26 cellular contexts compared by ENCODE assay signal in genomic region chr2:101399001-101399794, GRCh38. TPM values are rescaled to one million over a fixed set of nuclear protein-coding genes. Genes with fewer than 3 reads are reported as not detected.
DNase-seq lines count a peak whose midpoint lies in the region; ATAC-seq and TF ChIP-seq lines count a peak whose summit lies in the region.
"Had no signal": no experiment of that assay in that cellular context is flagged by ENCODE, and none has a peak within 500 bp of the region (broad histone marks: within the 10 kb centered on the region; RNA-seq: fewer than 3 reads in every experiment).

No MANE protein-coding gene starts in this region.

- H3K36me3 ChIP-seq in RWPE2 (ENCODE audit: low read depth) (no peaks in the 10 kb centered on the region), upper lobe of right lung (no peaks in the 10 kb centered on the region)
- H3K36me3 ChIP-seq: adrenal gland, right atrium auricular region, spleen, upper lobe of left lung had no signal

- H3K4me1 Mint-ChIP-seq in memory B cell = peaks cover 39% of the 10 kb centered on the region

- H3K4me1 ChIP-seq in RWPE2 (ENCODE audit: insufficient read depth, poor library complexity, severe bottlenecking) (peaks cover 32% of the 10 kb centered on the region), upper lobe of right lung (no peaks in the 10 kb centered on the region)
- H3K4me1 ChIP-seq: adrenal gland, body of pancreas, parathyroid adenoma, right atrium auricular region, upper lobe of left lung had no signal

- H3K27me3 ChIP-seq in RWPE2 (ENCODE audit: insufficient read depth, poor library complexity, severe bottlenecking) (no peaks in the 10 kb centered on the region), upper lobe of right lung (peaks cover 13% of the 10 kb centered on the region)
- H3K27me3 ChIP-seq: adrenal gland, body of pancreas, right atrium auricular region, upper lobe of left lung had no signal

- no peak overlapping the region for H3K4me3 Mint-ChIP-seq in memory B cell
- H3K4me3 Mint-ChIP-seq: T-helper 2 cell treated with Interferon-gamma antibody and Interleukin-4, amounts not matched to agents 5 μg/mL and 100 μg/mL, for 36 hours had no signal

- H3K4me3 ChIP-seq in RWPE2 (ENCODE audit: severe bottlenecking) = no peak overlapping the region
- no peak overlapping the region for H3K4me3 ChIP-seq in upper lobe of right lung
- H3K4me3 ChIP-seq: adrenal gland, body of pancreas, right atrium auricular region, spleen, upper lobe of left lung had no signal

- TF ChIP-seq CTCF in RWPE2 (IDR thresholded peaks at IDR 0.05; ENCODE audit: poor library complexity, severe bottlenecking) = no peak
- no peak for TF ChIP-seq CTCF in upper lobe of right lung (IDR thresholded peaks at IDR 0.05)

- peaks cover 5% of the 10 kb centered on the region for H3K27me3 Mint-ChIP-seq in memory B cell

- H3K36me3 Mint-ChIP-seq in memory B cell = no peaks in the 10 kb centered on the region

- ATAC-seq in RWPE2 (ENCODE audit: low read depth) (no peak), memory B cell (ENCODE audit: low read depth) (no peak), upper lobe of right lung (peak; percentile 81), GM21737 (IDR thresholded peaks at IDR 0.05; ENCODE audit: unreplicated experiment) (no peak)
- ATAC-seq: body of pancreas had no signal

- H3K27ac Mint-ChIP-seq in memory B cell = peak overlapping the region; percentile 7
- H3K27ac Mint-ChIP-seq: T-helper 2 cell treated with Interferon-gamma antibody and Interleukin-4, amounts not matched to agents 5 μg/mL and 100 μg/mL, for 36 hours had no signal

- peak; percentile 37 for DNase-seq in SKM-1 treated with dmso at 0.1 percent for 144 hours (lab: John Stamatoyannopoulos, UW; ENCODE audit: unreplicated experiment)
- no peak for DNase-seq in SKM-1 (lab: John Stamatoyannopoulos, UW; ENCODE audit: unreplicated experiment)
- no peak for DNase-seq in RWPE2 (ENCODE audit: low spot score)
- DNase-seq in memory B cell (ENCODE audit: low spot score in 2 of 2) = no peak
- no peak for DNase-seq in upper lobe of right lung
- DNase-seq in NCI-H1930 (lab: John Stamatoyannopoulos, UW) = no peak
- no peak for DNase-seq in iPS-NIHi7 (ENCODE audit: extremely low spot score)
- DNase-seq: activated CD4-positive, alpha-beta T cell treated with anti-CD3 and anti-CD28 coated beads, Interleukin-2, amount 50 U/mL, for 1 hour; activated naive CD4-positive, alpha-beta T cell; activated T-cell treated with anti-CD3 and anti-CD28 coated beads, Interleukin-2, amount 50 U/mL, for 48 hours; adrenal gland; body of pancreas; islet precursor cell; Karpas-422; NCI-H146; NCI-H510A treated with DMSO at 0.1 percent for 48 hours; SK-N-SH; spleen; stimulated activated CD4-positive, alpha-beta T cell treated with anti-CD3 and anti-CD28 coated beads, Interleukin-4, amount 100 ng/mL, for 1 hour had no signal

- H3K9me3 Mint-ChIP-seq in memory B cell = peaks cover 3% of the 10 kb centered on the region
- H3K9me3 Mint-ChIP-seq: T-helper 2 cell treated with Interferon-gamma antibody and Interleukin-4, amounts not matched to agents 5 μg/mL and 100 μg/mL, for 36 hours had no signal

- intact Hi-C loops in upper lobe of right lung (cut with DNase I) = no loop called here

- peak overlapping the region; percentile 29 for H3K27ac ChIP-seq in RWPE2 (ENCODE audit: poor library complexity, severe bottlenecking)
- H3K27ac ChIP-seq in upper lobe of right lung = no peak overlapping the region
- H3K27ac ChIP-seq: adrenal gland, body of pancreas, parathyroid adenoma, right atrium auricular region, spleen, upper lobe of left lung had no signal

- H3K9me3 ChIP-seq in RWPE2 (ENCODE audit: severe bottlenecking) (no peaks in the 10 kb centered on the region), upper lobe of right lung (no peaks in the 10 kb centered on the region)
- H3K9me3 ChIP-seq: adrenal gland, body of pancreas, right atrium auricular region, SK-N-SH, spleen, upper lobe of left lung had no signal

RNA-seq across cellular contexts. Expression of gene CREG2, which starts 11.9 kb away (rescaled TPM):
- total RNA-seq in upper lobe of right lung = not detected
- total RNA-seq: A673, body of pancreas, lower leg skin had no signal
